8 cellular contexts compared by ENCODE assay signal in genomic region chr15:70099966-70100494, GRCh38. TPM values are rescaled to one million over a fixed set of nuclear protein-coding genes. Genes with fewer than 3 reads are reported as not detected.
DNase-seq lines count a peak whose midpoint lies in the region; ATAC-seq and TF ChIP-seq lines count a peak whose summit lies in the region.

No MANE protein-coding gene starts in this region.

- ATAC-seq in CD4-positive, alpha-beta T cell (ENCODE audit: poor library complexity), result no peak
- no peak for ATAC-seq in activated CD8-positive, alpha-beta T cell treated with anti-CD3 and anti-CD28 coated beads, Interleukin-2, amount 10 ng/mL, durations not matched to agents 7 days and 5 days
- ATAC-seq in thoracic aorta (ENCODE audit: insufficient number of reproducible peaks, low FRiP score, low read depth), result no peak

- H3K4me1 ChIP-seq in KMS-11 (ENCODE audit: low read depth, poor library complexity, severe bottlenecking) (peaks cover 31% of the 10 kb centered on the region), iPS-18a (ENCODE audit: control insufficient read depth, low read depth, low read length) (peaks cover 25% of the 10 kb centered on the region), thoracic aorta (ENCODE audit: control insufficient read depth in 1 of 2, low read depth in 2 of 2) (peaks cover 13 to 35% of the 10 kb centered on the region in 2 donors)

- H3K27ac ChIP-seq in CD4-positive, alpha-beta T cell (ENCODE audit: low read depth, low read length), result no peak overlapping the region
- H3K27ac ChIP-seq in KMS-11 (peak overlapping the region; percentile 76), iPS-18a (ENCODE audit: low read length) (no peak overlapping the region), thoracic aorta (no peak overlapping the region)

- no peaks in the 10 kb centered on the region for H3K9me3 ChIP-seq in CD4-positive, alpha-beta T cell (ENCODE audit: control insufficient read depth, low read length)
- H3K9me3 ChIP-seq in iPS-18a (ENCODE audit: control insufficient read depth, low read depth, low read length) (no peaks in the 10 kb centered on the region), thoracic aorta (no peaks in the 10 kb centered on the region)

- DNase-seq in CD4-positive, alpha-beta T cell, result no peak
- peak; percentile 44 for DNase-seq in activated CD8-positive, alpha-beta T cell treated with anti-CD3 and anti-CD28 coated beads, Interleukin-2, amount 10 ng/mL, durations not matched to agents 7 days and 5 days
- DNase-seq in thoracic aorta (ENCODE audit: low spot score), result no peak
- no peak for DNase-seq in ureter (ENCODE audit: low spot score)
- no peak for DNase-seq in activated CD4-positive, CD25-positive, alpha-beta regulatory T cell (lab: John Stamatoyannopoulos, UW)
- DNase-seq in NCI-H345 treated with DMSO at 0.1 percent for 48 hours (lab: John Stamatoyannopoulos, UW; ENCODE audit: unreplicated experiment), result no peak

- peaks cover 8% of the 10 kb centered on the region; the same call in 1 of the 2 replicates for H4K20me1 ChIP-seq in KMS-11 (ENCODE audit: insufficient read depth)

- POLR2A ChIA-PET in CD4-positive, alpha-beta T cell (lab: Charles Lee), result interaction anchor here (0.6 to 9.4 kb wide), 19 partner anchors 9 to 648 kb away, joined by 3 to 160 read pairs (median 6); partner anchors contain the start of gene RPLP1
- POLR2A ChIA-PET in activated CD8-positive, alpha-beta T cell treated with anti-CD3 and anti-CD28 coated beads, Interleukin-2, amount 10 ng/mL, durations not matched to agents 7 days and 5 days (lab: Charles Lee), result interaction anchor here (0.7 to 3.2 kb wide), 12 partner anchors 11 to 637 kb away, joined by 3 to 14 read pairs (median 4); no protein-coding TSS in a partner anchor

- H3K4me3 ChIP-seq in KMS-11 (IDR thresholded peaks at IDR 0.05; ENCODE audit: insufficient read depth, low read depth, low read length), result no peak overlapping the region
- peak overlapping the region; percentile 56 for H3K4me3 ChIP-seq in iPS-18a (ENCODE audit: low read length)
- peak overlapping the region; percentile 62 for H3K4me3 ChIP-seq in thoracic aorta

- CTCF ChIA-PET in CD4-positive, alpha-beta T cell (lab: Charles Lee), result interaction anchor here (0.6 to 1.3 kb wide), 7 partner anchors 8 to 551 kb away, joined by 3 to 6 read pairs (median 3); no protein-coding TSS in a partner anchor
- CTCF ChIA-PET in activated CD8-positive, alpha-beta T cell treated with anti-CD3 and anti-CD28 coated beads, Interleukin-2, amount 10 ng/mL, durations not matched to agents 7 days and 5 days (lab: Charles Lee), result interaction anchor here (1.1 to 2.4 kb wide), 8 partner anchors 28 to 411 kb away, joined by 3 to 13 read pairs (median 4); no protein-coding TSS in a partner anchor

- peak overlapping the region; percentile 98 for H3K4me3 Mint-ChIP-seq in CD4-positive, alpha-beta T cell
- H3K4me3 Mint-ChIP-seq in activated CD8-positive, alpha-beta T cell treated with anti-CD3 and anti-CD28 coated beads, Interleukin-2, amount 10 ng/mL, durations not matched to agents 7 days and 5 days, result peak overlapping the region; percentile 94

- H2AFZ ChIP-seq in KMS-11 (ENCODE audit: low read depth), result peak overlapping the region; percentile 48; the same call in 1 of the 2 replicates

- peaks cover 9% of the 10 kb centered on the region for H3K27me3 Mint-ChIP-seq in CD4-positive, alpha-beta T cell
- H3K27me3 Mint-ChIP-seq in activated CD8-positive, alpha-beta T cell treated with anti-CD3 and anti-CD28 coated beads, Interleukin-2, amount 10 ng/mL, durations not matched to agents 7 days and 5 days (ENCODE audit: low read depth), result peaks cover 9% of the 10 kb centered on the region

- intact Hi-C loops in CD4-positive, alpha-beta T cell (cut with DNase I, micrococcal nuclease), result loop anchor here (2.0 to 10.0 kb wide), 9 partner anchors 55 to 688 kb away; partner anchors contain the start of genes KIF23 (in 1 of the 2) and RPLP1 (in 1 of the 2)

- TF ChIP-seq CTCF in CD4-positive, alpha-beta T cell (IDR thresholded peaks at IDR 0.05), result no peak
- TF ChIP-seq CTCF in KMS-11 (conservative IDR thresholded peaks at IDR 0.05; ENCODE audit: low read depth, low read length), result no peak
- no peak for TF ChIP-seq CTCF in thoracic aorta (IDR thresholded peaks at IDR 0.05)

- no peaks in the 10 kb centered on the region for H3K27me3 ChIP-seq in CD4-positive, alpha-beta T cell (ENCODE audit: control insufficient read depth, insufficient read depth, low read length)
- H3K27me3 ChIP-seq in KMS-11 (ENCODE audit: insufficient read depth, low read depth) (no peaks in the 10 kb centered on the region), iPS-18a (ENCODE audit: control insufficient read depth, insufficient read depth, low read length) (peaks cover 31% of the 10 kb centered on the region), thoracic aorta (replicated peaks; ENCODE audit: insufficient read depth) (no peaks in the 10 kb centered on the region)

- peaks cover 27% of the 10 kb centered on the region for H3K79me2 ChIP-seq in KMS-11 (ENCODE audit: insufficient read depth, low read depth)

- H3K4me1 Mint-ChIP-seq in CD4-positive, alpha-beta T cell (ENCODE audit: low read depth), result peaks cover 44% of the 10 kb centered on the region
- peaks cover 56% of the 10 kb centered on the region for H3K4me1 Mint-ChIP-seq in activated CD8-positive, alpha-beta T cell treated with anti-CD3 and anti-CD28 coated beads, Interleukin-2, amount 10 ng/mL, durations not matched to agents 7 days and 5 days (ENCODE audit: low read depth)

- H3K9ac ChIP-seq in KMS-11 (peak overlapping the region; percentile 98), iPS-18a (ENCODE audit: low read length) (peak overlapping the region; percentile 50)

- peaks cover 1% of the 10 kb centered on the region; the same call in 1 of the 2 replicates for H3K36me3 ChIP-seq in KMS-11 (ENCODE audit: insufficient read depth)
- H3K36me3 ChIP-seq in iPS-18a (ENCODE audit: control insufficient read depth, low read depth, low read length), result peaks cover under 1% of the 10 kb centered on the region
- no peaks in the 10 kb centered on the region for H3K36me3 ChIP-seq in thoracic aorta

- H3K4me2 ChIP-seq in KMS-11, result peak overlapping the region; percentile 75

- no peaks in the 10 kb centered on the region for H3K9me3 Mint-ChIP-seq in CD4-positive, alpha-beta T cell
- no peaks in the 10 kb centered on the region for H3K9me3 Mint-ChIP-seq in activated CD8-positive, alpha-beta T cell treated with anti-CD3 and anti-CD28 coated beads, Interleukin-2, amount 10 ng/mL, durations not matched to agents 7 days and 5 days (ENCODE audit: insufficient read depth)

- peaks cover 20% of the 10 kb centered on the region for H3K36me3 Mint-ChIP-seq in CD4-positive, alpha-beta T cell (ENCODE audit: low read depth)
- H3K36me3 Mint-ChIP-seq in activated CD8-positive, alpha-beta T cell treated with anti-CD3 and anti-CD28 coated beads, Interleukin-2, amount 10 ng/mL, durations not matched to agents 7 days and 5 days (ENCODE audit: low read depth), result peaks cover 7% of the 10 kb centered on the region

- peak overlapping the region; percentile 95 for H3K27ac Mint-ChIP-seq in CD4-positive, alpha-beta T cell
- peak overlapping the region; percentile 99 for H3K27ac Mint-ChIP-seq in activated CD8-positive, alpha-beta T cell treated with anti-CD3 and anti-CD28 coated beads, Interleukin-2, amount 10 ng/mL, durations not matched to agents 7 days and 5 days

RNA-seq across cellular contexts. Expression of gene TLE3, which starts 2.3 kb away (rescaled TPM):
- 100 to 1,000 TPM; 159 to 167 TPM for total RNA-seq in CD4-positive, alpha-beta T cell
- 10 to 100 TPM; 64.0 to 71.1 TPM for total RNA-seq in activated CD8-positive, alpha-beta T cell treated with anti-CD3 and anti-CD28 coated beads, Interleukin-2, amount 10 ng/mL, durations not matched to agents 7 days and 5 days
- total RNA-seq in thoracic aorta (100 to 1,000 TPM in 1 of 2 donors, 10 to 100 TPM in 1; 78.3 to 124 TPM), ureter (37.8 TPM)
